9 cellular contexts compared by ENCODE assay signal in genomic region chr17:39754161-39754957, GRCh38. TPM values are rescaled to one million over a fixed set of nuclear protein-coding genes. Genes with fewer than 3 reads are reported as not detected.
DNase-seq lines count a peak whose midpoint lies in the region; ATAC-seq, FAIRE-seq and TF ChIP-seq lines count a peak whose summit lies in the region.
"Had no signal": no experiment of that assay in that cellular context is flagged by ENCODE, and none has a peak within 500 bp of the region (broad histone marks: within the 10 kb centered on the region; RNA-seq: fewer than 3 reads in every experiment).

No MANE protein-coding gene starts in this region.

- peaks cover 21 to 24% of the 10 kb centered on the region in 2 donors for H3K4me1 ChIP-seq in kidney (ENCODE audit: control insufficient read depth in 1 of 2, insufficient read depth in 1 of 2, low read depth in 1 of 2, low read length in 2 of 2)

- TF ChIP-seq CTCF in AG09319 (IDR thresholded peaks at IDR 0.05; ENCODE audit: low read depth, low read length) (peak; percentile 59), kidney (IDR thresholded peaks at IDR 0.05; ENCODE audit: borderline replicate concordance, extremely low read depth, insufficient read depth) (peak; percentile 97)

- peak overlapping the region; percentile 72 to 78 for H3K9ac ChIP-seq in kidney (ENCODE audit: low read length in 2 of 2)

- no peaks in the 10 kb centered on the region for H3K9me3 ChIP-seq in kidney (ENCODE audit: control insufficient read depth in 1 of 2, low read length in 2 of 2)

- FAIRE-seq in kidney (lab: Jason Lieb, UNC), result no peak
- FAIRE-seq: TTC549 had no signal

- H3K27ac ChIP-seq in caudate nucleus (ENCODE audit: low read depth, low read length), result peak overlapping the region; percentile 86
- H3K27ac ChIP-seq in kidney (ENCODE audit: low read depth in 2 of 2, low read length in 2 of 2), result peak overlapping the region; percentile 89 to 91

- DNase-seq in AG09319 (ENCODE audit: extremely low read depth, low read depth) (peak; percentile 78), NCI-H2227 (lab: John Stamatoyannopoulos, UW; ENCODE audit: unreplicated experiment) (peak; percentile 88), caudate nucleus (lab: John Stamatoyannopoulos, UW) (peak in 59 of 61 donors; percentile 41 to 91 (median 79)), kidney (peak; percentile 98)
- DNase-seq in activated CD4-positive, CD25-positive, alpha-beta regulatory T cell (lab: John Stamatoyannopoulos, UW), result peak; percentile 84 to 99 (median 94)
- peak; percentile 92 to 98 for DNase-seq in stimulated activated CD4-positive, alpha-beta T cell treated with anti-CD3 and anti-CD28 coated beads, Interleukin-15, amount 100 ng/mL, for 1 hour (ENCODE audit: low read depth in 1 of 2, low spot score in 1 of 2)

- peak overlapping the region in 1 of 2 donors; percentile 69 for H3K4me3 ChIP-seq in kidney (ENCODE audit: low read length in 2 of 2)

- ATAC-seq in GM18907 (IDR thresholded peaks at IDR 0.05; ENCODE audit: unreplicated experiment), result peak; percentile 59
- peak; percentile 58 for ATAC-seq in HG03135 (IDR thresholded peaks at IDR 0.05; ENCODE audit: unreplicated experiment)

- intact Hi-C loops in kidney (cut with DNase I), result no loop called here

- no peaks in the 10 kb centered on the region for H3K36me3 ChIP-seq in kidney (ENCODE audit: control insufficient read depth in 1 of 2, insufficient read depth in 2 of 2, low read length in 2 of 2)

RNA-seq across cellular contexts. Expression of gene GRB7, which starts 16.6 kb away (rescaled TPM):
- 72.5 TPM for total RNA-seq in kidney
- polyA plus RNA-seq in kidney (ENCODE audit: insufficient read depth, low read depth, low replicate concordance), result 20.9 TPM

RNA-seq across cellular contexts. Expression of gene MIEN1, which starts 24.0 kb away (rescaled TPM):
- total RNA-seq in kidney, result 51.6 TPM
- polyA plus RNA-seq in kidney (ENCODE audit: insufficient read depth, low read depth, low replicate concordance), result 186 TPM

RNA-seq across cellular contexts. Expression of gene ERBB2, which starts 54.5 kb away (rescaled TPM):
- total RNA-seq in kidney, result 186 TPM
- 76.5 TPM for polyA plus RNA-seq in kidney (ENCODE audit: insufficient read depth, low read depth, low replicate concordance)
